ENCODE assay signal across 24 cellular contexts in the genomic region with DNA sequence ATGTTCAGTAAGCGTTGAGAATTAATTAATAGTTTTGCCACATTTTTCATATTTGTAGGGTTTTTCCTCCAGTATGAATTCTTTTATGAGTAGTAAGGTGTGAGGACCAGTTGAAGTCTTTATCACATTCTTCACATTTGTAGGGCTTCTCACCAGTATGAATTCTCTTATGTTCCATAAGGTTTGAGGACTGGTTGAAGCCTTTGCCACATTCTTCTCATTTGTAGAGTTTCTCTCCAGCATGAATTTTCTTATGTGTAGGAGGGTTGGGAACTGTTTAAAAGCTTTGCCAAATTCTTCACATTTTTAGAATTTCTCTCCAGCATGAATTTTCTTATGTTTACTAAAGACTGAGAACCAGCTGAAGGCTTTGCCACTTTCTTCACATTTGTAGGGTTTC. TPM values are rescaled to one million over a fixed set of nuclear protein-coding genes. Genes with fewer than 3 reads are reported as not detected.
"Had no signal": no experiment of that assay in that cellular context is flagged by ENCODE, and none has a peak within 500 bp of the region (broad histone marks: within the 10 kb centered on the region; RNA-seq: fewer than 3 reads in every experiment).

No MANE protein-coding gene starts in this region.

- H3K27me3 ChIP-seq: colonic mucosa, esophagus muscularis mucosa, foreskin keratinocyte, gastroesophageal sphincter, heart left ventricle, hepatocyte had no signal

- H3K4me1 ChIP-seq: colonic mucosa, esophagus muscularis mucosa, foreskin keratinocyte, gastroesophageal sphincter, heart left ventricle, left ventricle myocardium inferior, lower lobe of right lung had no signal

- DNase-seq: colonic mucosa; cortex of kidney; effector CD8-positive, alpha-beta T cell; effector memory CD8-positive, alpha-beta T cell; foreskin keratinocyte; heart left ventricle; hypothalamus; immature natural killer cell; islet precursor cell; kidney; kidney glomerular epithelial cell; left colon; left ventricle myocardium inferior; lower lobe of right lung; mesenchymal stem cell; mucosa of descending colon had no signal

- H3K27ac ChIP-seq: colonic mucosa, esophagus muscularis mucosa, foreskin keratinocyte, gastroesophageal sphincter, heart left ventricle, hepatocyte, left ventricle myocardium inferior, lower lobe of right lung had no signal

- FAIRE-seq: endothelial cell of umbilical vein, frontal cortex, kidney had no signal

- H3K4me3 ChIP-seq: colonic mucosa, esophagus muscularis mucosa, gastroesophageal sphincter, heart left ventricle, hepatocyte, left ventricle myocardium inferior, lower lobe of right lung, mucosa of descending colon had no signal

- H2AFZ ChIP-seq: hepatocyte had no signal

- H3K79me2 ChIP-seq: hepatocyte had no signal

- ATAC-seq: effector memory CD8-positive, alpha-beta T cell; foreskin keratinocyte; gastroesophageal sphincter; heart left ventricle; left colon; left lobe of liver; lower lobe of right lung; mucosa of descending colon had no signal

- H3K4me2 ChIP-seq: hepatocyte had no signal

- H3K36me3 ChIP-seq: colonic mucosa, lower lobe of right lung had no signal

RNA-seq across cellular contexts. Expression of a gene that starts 40.3 kb away (rescaled TPM):
- total RNA-seq: endothelial cell of umbilical vein, hepatocyte, mesothelial cell of epicardium, myocyte had no signal
- polyA plus RNA-seq: endothelial cell of umbilical vein, hepatocyte had no signal
